1 cellular context compared by ENCODE assay signal in genomic region chr19:43934985-43935708, GRCh38.
TF ChIP-seq lines count a peak whose summit lies in the region.

Gene ZNF45 (minus strand): TSS chr19:43935282. CDS start chr19:43922185, 13,097 bp downstream.

TF ChIP-seq in H1, 55 proteins besides CTCF, POLR2A, EP300 and RAD21:
- TF ChIP-seq POLR2AphosphoS5 (IDR thresholded peaks at IDR 0.05; ENCODE audit: low read depth, low read length) (no peak), SRF (IDR thresholded peaks at IDR 0.05; ENCODE audit: low read depth, low read length) (no peak), HDAC2 (IDR thresholded peaks at IDR 0.05; ENCODE audit: borderline replicate concordance in 1 of 2, low read depth in 2 of 2, low read length in 2 of 2) (0 out of 4 replicates have a peak, but pooled peaks of 1 of the 2 experiments have one; percentile 74), SUZ12 (IDR thresholded peaks at IDR 0.05; ENCODE audit: low read length) (no peak), HDAC6 (IDR thresholded peaks at IDR 0.05; ENCODE audit: low read depth, low read length) (no peak), TEAD4 (IDR thresholded peaks at IDR 0.05; ENCODE audit: low read depth, low read length) (no peak), KDM1A (IDR thresholded peaks at IDR 0.05; ENCODE audit: borderline replicate concordance, low read length) (no peak), CREB1 (IDR thresholded peaks at IDR 0.05) (no peak), CHD2 (IDR thresholded peaks at IDR 0.05; ENCODE audit: low read length) (no peak), TAF7 (optimal IDR thresholded peaks at IDR 0.05; ENCODE audit: borderline replicate concordance, low read depth, low read length) (no peak), KDM5A (IDR thresholded peaks at IDR 0.05; ENCODE audit: low read length) (no peak), CBX5 (IDR thresholded peaks at IDR 0.05; ENCODE audit: low read depth, low read length) (no peak), SP2 (IDR thresholded peaks at IDR 0.05; ENCODE audit: low read length) (no peak), TAF1 (IDR thresholded peaks at IDR 0.05; ENCODE audit: low read depth, low read length) (peak; percentile 54; the same call in 1 of the 2 replicates), MAFK (IDR thresholded peaks at IDR 0.05; ENCODE audit: low read depth, low read length) (no peak), CHD1 (IDR thresholded peaks at IDR 0.05; ENCODE audit: low read depth, low read length) (no peak), SIN3A (conservative IDR thresholded peaks at IDR 0.05 in 1 of 2, IDR thresholded peaks at IDR 0.05 in 1 of 2; ENCODE audit: low read depth in 1 of 2, low read length in 2 of 2) (peak in 1 of 2 experiments; percentile 51; a peak in 1 of 4 replicates), FOSL1 (IDR thresholded peaks at IDR 0.05; ENCODE audit: insufficient read depth, low read depth, low read length) (no peak), BACH1 (IDR thresholded peaks at IDR 0.05; ENCODE audit: low read length) (no peak; the same call in 1 of the 2 replicates), BCL11A (IDR thresholded peaks at IDR 0.05; ENCODE audit: low read depth in 2 of 2, low read length in 2 of 2) (no peak), JUND (IDR thresholded peaks at IDR 0.05; ENCODE audit: low read length) (no peak), BRCA1 (IDR thresholded peaks at IDR 0.05; ENCODE audit: low read depth, low read length) (no peak), CEBPB (IDR thresholded peaks at IDR 0.05; ENCODE audit: low read depth, low read length) (no peak), ZNF274 (IDR thresholded peaks at IDR 0.05; ENCODE audit: borderline replicate concordance, extremely low read depth, low read length) (no peak), SIRT6 (IDR thresholded peaks at IDR 0.05; ENCODE audit: low read length) (no peak), KDM4A (IDR thresholded peaks at IDR 0.05; ENCODE audit: low read depth, low read length, severe bottlenecking) (peak; percentile 82), RNF2 (IDR thresholded peaks at IDR 0.05; ENCODE audit: borderline replicate concordance, low read depth, low read length, missing control alignments, poor library complexity, severe bottlenecking) (no peak), RFX5 (IDR thresholded peaks at IDR 0.05; ENCODE audit: borderline replicate concordance, low read depth, low read length) (no peak), NANOG (IDR thresholded peaks at IDR 0.05; ENCODE audit: insufficient read depth, low read depth, low read length, poor library complexity, severe bottlenecking) (no peak), JUN (IDR thresholded peaks at IDR 0.05; ENCODE audit: low read depth, low read length) (no peak), GTF2F1 (IDR thresholded peaks at IDR 0.05; ENCODE audit: borderline replicate concordance, low read depth, low read length) (no peak), EGR1 (IDR thresholded peaks at IDR 0.05; ENCODE audit: borderline replicate concordance, low read depth, low read length) (0 out of 2 replicates have a peak, but pooled peaks have one; percentile 26), CHD7 (IDR thresholded peaks at IDR 0.05; ENCODE audit: insufficient replicate concordance, low read length) (no peak), NRF1 (IDR thresholded peaks at IDR 0.05; ENCODE audit: low read depth, low read length) (no peak), SP4 (IDR thresholded peaks at IDR 0.05; ENCODE audit: low read length) (no peak), CBX8 (IDR thresholded peaks at IDR 0.05; ENCODE audit: borderline replicate concordance, low read depth, low read length) (no peak), GABPA (IDR thresholded peaks at IDR 0.05; ENCODE audit: borderline replicate concordance, insufficient read depth, low read length) (peak; percentile 94), TBP (IDR thresholded peaks at IDR 0.05; ENCODE audit: low read depth, low read length) (0 out of 2 replicates have a peak, but pooled peaks have one; percentile 41), POU5F1 (IDR thresholded peaks at IDR 0.05; ENCODE audit: low read depth, low read length) (no peak), RXRA (IDR thresholded peaks at IDR 0.05; ENCODE audit: insufficient read depth, low read depth, low read length) (no peak), PHF8 (conservative IDR thresholded peaks at IDR 0.05; ENCODE audit: low read depth, low read length) (peak; percentile 68), SP1 (IDR thresholded peaks at IDR 0.05; ENCODE audit: low read depth, low read length) (0 out of 2 replicates have a peak, but pooled peaks have one; percentile 31), MAX (IDR thresholded peaks at IDR 0.05) (no peak), ATF2 (IDR thresholded peaks at IDR 0.05; ENCODE audit: low read length) (no peak), SAP30 (IDR thresholded peaks at IDR 0.05; ENCODE audit: insufficient read depth, insufficient replicate concordance, low read length) (no peak), EZH2 (IDR thresholded peaks at IDR 0.05; ENCODE audit: low read depth, low read length, severe bottlenecking) (no peak), CTBP2 (IDR thresholded peaks at IDR 0.05; ENCODE audit: borderline replicate concordance, insufficient read depth, insufficient read length, low read length) (no peak), SIX5 (IDR thresholded peaks at IDR 0.05; ENCODE audit: low read depth, low read length) (peak; percentile 90), YY1 (IDR thresholded peaks at IDR 0.05; ENCODE audit: low read depth, low read length) (no peak), ASH2L (IDR thresholded peaks at IDR 0.05; ENCODE audit: low read length) (no peak), RBBP5 (IDR thresholded peaks at IDR 0.05; ENCODE audit: borderline replicate concordance, low read depth, low read length) (0 out of 2 replicates have a peak, but pooled peaks have one; percentile 55), TCF12 (IDR thresholded peaks at IDR 0.05; ENCODE audit: low read depth, low read length) (no peak)
- TF ChIP-seq, protein P1, sequence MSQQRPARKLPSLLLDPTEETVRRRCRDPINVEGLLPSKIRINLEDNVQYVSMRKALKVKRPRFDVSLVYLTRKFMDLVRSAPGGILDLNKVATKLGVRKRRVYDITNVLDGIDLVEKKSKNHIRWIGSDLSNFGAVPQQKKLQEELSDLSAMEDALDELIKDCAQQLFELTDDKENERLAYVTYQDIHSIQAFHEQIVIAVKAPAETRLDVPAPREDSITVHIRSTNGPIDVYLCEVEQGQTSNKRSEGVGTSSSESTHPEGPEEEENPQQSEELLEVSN (IDR thresholded peaks at IDR 0.05) = peak; percentile 36; the same call in 1 of the 2 replicates
- TF ChIP-seq, protein P2, sequence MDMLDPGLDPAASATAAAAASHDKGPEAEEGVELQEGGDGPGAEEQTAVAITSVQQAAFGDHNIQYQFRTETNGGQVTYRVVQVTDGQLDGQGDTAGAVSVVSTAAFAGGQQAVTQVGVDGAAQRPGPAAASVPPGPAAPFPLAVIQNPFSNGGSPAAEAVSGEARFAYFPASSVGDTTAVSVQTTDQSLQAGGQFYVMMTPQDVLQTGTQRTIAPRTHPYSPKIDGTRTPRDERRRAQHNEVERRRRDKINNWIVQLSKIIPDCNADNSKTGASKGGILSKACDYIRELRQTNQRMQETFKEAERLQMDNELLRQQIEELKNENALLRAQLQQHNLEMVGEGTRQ (IDR thresholded peaks at IDR 0.05; ENCODE audit: low read length) = no peak
- TF ChIP-seq, protein P3, sequence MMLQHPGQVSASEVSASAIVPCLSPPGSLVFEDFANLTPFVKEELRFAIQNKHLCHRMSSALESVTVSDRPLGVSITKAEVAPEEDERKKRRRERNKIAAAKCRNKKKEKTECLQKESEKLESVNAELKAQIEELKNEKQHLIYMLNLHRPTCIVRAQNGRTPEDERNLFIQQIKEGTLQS (IDR thresholded peaks at IDR 0.05; ENCODE audit: insufficient read depth, low read depth, low read length) = no peak
TF ChIP-seq in H1: peak in this region for 12.
